ENCODE assay signal across 21 cellular contexts in the genomic region with DNA sequence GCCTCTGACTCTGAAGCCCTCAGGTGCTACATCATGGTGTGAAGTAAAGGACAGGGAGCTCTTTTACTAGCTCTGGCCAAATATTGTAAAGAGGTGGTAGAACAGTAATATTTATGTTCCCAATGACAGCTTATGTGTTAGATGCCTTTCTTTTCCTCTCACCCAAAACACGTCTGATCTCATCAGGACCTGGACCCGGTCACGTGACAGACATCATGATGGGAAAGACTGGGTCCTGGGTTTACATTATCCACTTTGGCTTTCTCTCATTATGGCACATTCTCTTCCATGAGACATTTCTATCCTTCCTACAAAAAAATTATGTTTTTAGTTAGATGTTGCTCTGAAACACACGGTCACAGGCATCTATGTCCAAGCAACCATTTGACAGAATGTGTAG.
DNase-seq lines count a peak whose midpoint lies in the region; ATAC-seq, FAIRE-seq and TF ChIP-seq lines count a peak whose summit lies in the region.
"Had no signal": no experiment of that assay in that cellular context is flagged by ENCODE, and none has a peak within 500 bp of the region (broad histone marks: within the 10 kb centered on the region; RNA-seq: fewer than 3 reads in every experiment).

No MANE protein-coding gene starts in this region.

- H4K20me1 ChIP-seq in OCI-LY3 (ENCODE audit: insufficient read depth, low read length) (no peaks in the 10 kb centered on the region), K562 (replicated peaks; ENCODE audit: control insufficient read depth, insufficient read depth, low read length) (no peaks in the 10 kb centered on the region)
- H4K20me1 ChIP-seq: BLaER1 treated with 17β-estradiol and CSF1 and Interleukin-3, amounts not matched to agents 10 nM and 100 nM had no signal

- DNase-seq in activated CD4-positive, alpha-beta T cell treated with anti-CD3 and anti-CD28 coated beads, Interleukin-2, amount 10 ng/mL, durations not matched to agents 7 days and 5 days, result no peak
- DNase-seq in activated CD4-positive, alpha-beta T cell treated with anti-CD3 and anti-CD28 coated beads, Interleukin-2, amount 10 ng/mL, durations not matched to agents 24 days and 14 days, result no peak
- DNase-seq in K562 (ENCODE audit: extremely low read depth in 1 of 4, low spot score in 3 of 4), result no peak
- no peak for DNase-seq in left ventricle myocardium inferior
- DNase-seq: AML-193; Caco-2; Calu3; CD4-positive, alpha-beta T cell; CD8-positive, alpha-beta T cell; DMS79 treated with DMSO at 0.1 percent for 48 hours; GF-D8 had no signal

- peak overlapping the region; percentile 24; the same call in 1 of the 2 replicates for H2AFZ ChIP-seq in OCI-LY3 (ENCODE audit: low read depth, low read length)
- no peak overlapping the region for H2AFZ ChIP-seq in K562 (ENCODE audit: low read depth, low read length)

- POLR2A ChIA-PET in activated CD4-positive, alpha-beta T cell treated with anti-CD3 and anti-CD28 coated beads, Interleukin-2, amount 10 ng/mL, durations not matched to agents 7 days and 5 days (lab: Charles Lee), result no interaction called here
- POLR2A ChIA-PET in K562 (lab: Yijun Ruan, JAX), result interaction anchor here (0.8 kb wide), 1 partner anchor 280 kb away, joined by 4 read pairs; no protein-coding TSS in a partner anchor

- TF ChIP-seq POLR2A in K562 (conservative IDR thresholded peaks at IDR 0.05), result no peak

- TF ChIP-seq EP300 in K562 (IDR thresholded peaks at IDR 0.05; ENCODE audit: low read length), result no peak

- no peak overlapping the region for H3K4me3 ChIP-seq in OCI-LY3 (ENCODE audit: low read length)
- no peak overlapping the region for H3K4me3 ChIP-seq in K562
- H3K4me3 ChIP-seq in left ventricle myocardium inferior, result no peak overlapping the region
- H3K4me3 ChIP-seq: A549; BLaER1 treated with 17β-estradiol and CSF1 and Interleukin-3, amounts not matched to agents 10 nM and 100 nM had no signal

- H3K4me1 ChIP-seq in OCI-LY3 (ENCODE audit: low read length) (no peaks in the 10 kb centered on the region), K562 (replicated peaks in 1 of 2; ENCODE audit: control insufficient read depth in 2 of 2, insufficient read depth in 2 of 2, low read length in 2 of 2) (no peaks in the 10 kb centered on the region), left ventricle myocardium inferior (no peaks in the 10 kb centered on the region)
- H3K4me1 ChIP-seq: A549; BLaER1 treated with 17β-estradiol and CSF1 and Interleukin-3, amounts not matched to agents 10 nM and 100 nM; Caco-2 had no signal

- no peak for TF ChIP-seq CTCF in OCI-LY3 (IDR thresholded peaks at IDR 0.05; ENCODE audit: low read depth, low read length)
- TF ChIP-seq CTCF in K562 (IDR thresholded peaks at IDR 0.05 in 2 of 3, conservative IDR thresholded peaks at IDR 0.05 in 1 of 3; ENCODE audit: insufficient read depth in 2 of 3, low read depth in 1 of 3, low read length in 3 of 3), result no peak
- TF ChIP-seq CTCF in left ventricle myocardium inferior (IDR thresholded peaks at IDR 0.05; ENCODE audit: borderline replicate concordance), result no peak

- no peaks in the 10 kb centered on the region for H3K9me3 ChIP-seq in OCI-LY3 (ENCODE audit: insufficient read depth, low read length)
- H3K9me3 ChIP-seq in K562 (replicated peaks; ENCODE audit: control insufficient read depth, insufficient read depth, low read depth, low read length), result no peaks in the 10 kb centered on the region
- no peaks in the 10 kb centered on the region for H3K9me3 ChIP-seq in left ventricle myocardium inferior (replicated peaks)
- H3K9me3 ChIP-seq: A549; BLaER1 treated with 17β-estradiol and CSF1 and Interleukin-3, amounts not matched to agents 10 nM and 100 nM; Caco-2 had no signal

- H3K27me3 ChIP-seq in OCI-LY3 (ENCODE audit: low read depth, low read length) (no peaks in the 10 kb centered on the region), K562 (ENCODE audit: control insufficient read depth in 2 of 2, insufficient read depth in 2 of 2, low read length in 2 of 2) (no peaks in the 10 kb centered on the region), left ventricle myocardium inferior (ENCODE audit: low read depth) (no peaks in the 10 kb centered on the region)
- H3K27me3 ChIP-seq: BLaER1 treated with 17β-estradiol and CSF1 and Interleukin-3, amounts not matched to agents 10 nM and 100 nM had no signal

- H3K27ac Mint-ChIP-seq in activated CD4-positive, alpha-beta T cell treated with anti-CD3 and anti-CD28 coated beads, Interleukin-2, amount 10 ng/mL, durations not matched to agents 7 days and 5 days, result peak overlapping the region; percentile 19
- no peak overlapping the region for H3K27ac Mint-ChIP-seq in activated CD4-positive, alpha-beta T cell treated with anti-CD3 and anti-CD28 coated beads, Interleukin-2, amount 10 ng/mL, durations not matched to agents 24 days and 14 days
- H3K27ac Mint-ChIP-seq: B cell; CD4-positive, alpha-beta T cell; CD8-positive, alpha-beta T cell had no signal

- H3K36me3 ChIP-seq in OCI-LY3 (replicated peaks; ENCODE audit: low read depth, low read length) (no peaks in the 10 kb centered on the region), K562 (ENCODE audit: control insufficient read depth, insufficient read depth, low read length) (no peaks in the 10 kb centered on the region), left ventricle myocardium inferior (no peaks in the 10 kb centered on the region)
- H3K36me3 ChIP-seq: BLaER1 treated with 17β-estradiol and CSF1 and Interleukin-3, amounts not matched to agents 10 nM and 100 nM had no signal

- H3K36me3 Mint-ChIP-seq in activated CD4-positive, alpha-beta T cell treated with anti-CD3 and anti-CD28 coated beads, Interleukin-2, amount 10 ng/mL, durations not matched to agents 7 days and 5 days (ENCODE audit: low read depth), result no peaks in the 10 kb centered on the region
- H3K36me3 Mint-ChIP-seq in activated CD4-positive, alpha-beta T cell treated with anti-CD3 and anti-CD28 coated beads, Interleukin-2, amount 10 ng/mL, durations not matched to agents 24 days and 14 days (ENCODE audit: low read depth), result no peaks in the 10 kb centered on the region
- H3K36me3 Mint-ChIP-seq: CD8-positive, alpha-beta T cell had no signal

- no peaks in the 10 kb centered on the region for H3K27me3 Mint-ChIP-seq in activated CD4-positive, alpha-beta T cell treated with anti-CD3 and anti-CD28 coated beads, Interleukin-2, amount 10 ng/mL, durations not matched to agents 7 days and 5 days
- no peaks in the 10 kb centered on the region for H3K27me3 Mint-ChIP-seq in activated CD4-positive, alpha-beta T cell treated with anti-CD3 and anti-CD28 coated beads, Interleukin-2, amount 10 ng/mL, durations not matched to agents 24 days and 14 days
- H3K27me3 Mint-ChIP-seq: B cell; CD4-positive, alpha-beta T cell had no signal

- H3K4me2 ChIP-seq in OCI-LY3 (ENCODE audit: low read length), result no peak overlapping the region
- no peak overlapping the region for H3K4me2 ChIP-seq in K562 (ENCODE audit: insufficient read depth, low read length)
- H3K4me2 ChIP-seq: A549; BLaER1 treated with 17β-estradiol and CSF1 and Interleukin-3, amounts not matched to agents 10 nM and 100 nM had no signal

- in situ Hi-C loops in K562 (cut with MboI), result no loop called here

- WGBS in K562 (ENCODE audit: insufficient coverage, low coverage, missing lambda C conversion rate), result 0% methylated on average over 1 of the region's 4 CpGs

- CTCF ChIA-PET in activated CD4-positive, alpha-beta T cell treated with anti-CD3 and anti-CD28 coated beads, Interleukin-2, amount 10 ng/mL, durations not matched to agents 7 days and 5 days (lab: Charles Lee), result no interaction called here
- CTCF ChIA-PET in K562 (lab: Yijun Ruan, JAX; ENCODE audit: low intra/inter-chr PET ratio), result no interaction called here

- ATAC-seq in K562 (no peak), HG03039 (IDR thresholded peaks at IDR 0.05; ENCODE audit: unreplicated experiment) (no peak)
- ATAC-seq: A549; CD8-positive, alpha-beta T cell had no signal

- H3K4me3 Mint-ChIP-seq in activated CD4-positive, alpha-beta T cell treated with anti-CD3 and anti-CD28 coated beads, Interleukin-2, amount 10 ng/mL, durations not matched to agents 7 days and 5 days, result no peak overlapping the region
- no peak overlapping the region for H3K4me3 Mint-ChIP-seq in activated CD4-positive, alpha-beta T cell treated with anti-CD3 and anti-CD28 coated beads, Interleukin-2, amount 10 ng/mL, durations not matched to agents 24 days and 14 days
- H3K4me3 Mint-ChIP-seq: B cell; CD4-positive, alpha-beta T cell; CD8-positive, alpha-beta T cell had no signal

- H3K27ac ChIP-seq in OCI-LY3 (ENCODE audit: low read length) (no peak overlapping the region), K562 (ENCODE audit: extremely low read depth, low read depth, low read length) (no peak overlapping the region), left ventricle myocardium inferior (replicated peaks) (no peak overlapping the region)
- H3K27ac ChIP-seq: 22Rv1; A549; BLaER1 treated with 17β-estradiol and CSF1 and Interleukin-3, amounts not matched to agents 10 nM and 100 nM; C4-2B had no signal

- no peaks in the 10 kb centered on the region for H3K4me1 Mint-ChIP-seq in activated CD4-positive, alpha-beta T cell treated with anti-CD3 and anti-CD28 coated beads, Interleukin-2, amount 10 ng/mL, durations not matched to agents 7 days and 5 days
- H3K4me1 Mint-ChIP-seq in activated CD4-positive, alpha-beta T cell treated with anti-CD3 and anti-CD28 coated beads, Interleukin-2, amount 10 ng/mL, durations not matched to agents 24 days and 14 days, result no peaks in the 10 kb centered on the region
- H3K4me1 Mint-ChIP-seq: B cell had no signal

- peaks cover 10% of the 10 kb centered on the region for H3K9me3 Mint-ChIP-seq in activated CD4-positive, alpha-beta T cell treated with anti-CD3 and anti-CD28 coated beads, Interleukin-2, amount 10 ng/mL, durations not matched to agents 7 days and 5 days
- H3K9me3 Mint-ChIP-seq in activated CD4-positive, alpha-beta T cell treated with anti-CD3 and anti-CD28 coated beads, Interleukin-2, amount 10 ng/mL, durations not matched to agents 24 days and 14 days, result peaks cover 4% of the 10 kb centered on the region

- BruUV-seq in K562 (replicated peaks; lab: Mats Ljungman, UMichigan), result no TSS peak

- intact Hi-C loops in activated CD4-positive, alpha-beta T cell treated with anti-CD3 and anti-CD28 coated beads, Interleukin-2, amount 10 ng/mL, durations not matched to agents 24 days and 14 days (cut with micrococcal nuclease), result no loop called here
- intact Hi-C loops in K562 (cut with micrococcal nuclease), result no loop called here
- intact Hi-C loops in left ventricle myocardium inferior (cut with micrococcal nuclease), result no loop called here

- no peaks in the 10 kb centered on the region for H3K9me1 ChIP-seq in K562 (ENCODE audit: control insufficient read depth, insufficient read depth, low read length)

- H3K79me2 ChIP-seq in OCI-LY3 (ENCODE audit: low read length), result no peaks in the 10 kb centered on the region
- H3K79me2 ChIP-seq in K562 (ENCODE audit: control insufficient read depth, insufficient read depth, low read length), result no peaks in the 10 kb centered on the region

- H3K9ac ChIP-seq in OCI-LY3 (ENCODE audit: low read length), result no peak overlapping the region
- no peak overlapping the region for H3K9ac ChIP-seq in K562 (ENCODE audit: insufficient read depth in 1 of 2, low read depth in 2 of 2, low read length in 2 of 2)
- H3K9ac ChIP-seq: BLaER1 treated with 17β-estradiol and CSF1 and Interleukin-3, amounts not matched to agents 10 nM and 100 nM had no signal

- TF ChIP-seq RAD21 in K562 (CRISPR knock-in tag; conservative IDR thresholded peaks at IDR 0.05 in 1 of 2, IDR thresholded peaks at IDR 0.05 in 1 of 2), result no peak

- no peak for FAIRE-seq in K562 (lab: Jason Lieb, UNC)
- FAIRE-seq: A549, G401.6, GM12891, GM19239 had no signal
